Comparison of ENCODE assay signal across 27 cellular contexts in the genomic region with DNA sequence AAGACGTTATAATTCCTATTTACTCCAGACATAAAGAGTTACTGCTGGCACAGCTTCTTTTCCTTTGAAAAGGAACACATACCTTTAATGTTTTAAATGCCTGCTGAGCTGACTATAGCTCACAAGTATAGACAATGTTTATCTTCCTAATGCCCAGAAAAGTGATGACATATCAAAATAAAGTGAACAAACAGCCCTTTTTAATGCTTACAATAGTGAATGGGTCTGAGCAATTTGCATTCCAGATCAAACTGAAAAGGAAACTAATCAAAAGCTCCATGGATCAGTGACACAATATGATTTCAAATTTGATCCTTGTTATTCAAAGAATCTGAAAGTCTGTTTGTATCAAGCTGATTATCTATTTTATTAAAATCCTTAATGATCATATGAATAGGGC.
DNase-seq lines count a peak whose midpoint lies in the region; ATAC-seq, FAIRE-seq and TF ChIP-seq lines count a peak whose summit lies in the region.
"Had no signal": no experiment of that assay in that cellular context is flagged by ENCODE, and none has a peak within 500 bp of the region (broad histone marks: within the 10 kb centered on the region; RNA-seq: fewer than 3 reads in every experiment).

No MANE protein-coding gene starts in this region.

- no peak overlapping the region for H3K27ac Mint-ChIP-seq in stimulated activated effector memory CD8-positive, alpha-beta T cell treated with anti-CD3 and anti-CD28 coated beads, Interleukin-12 subunit alpha, Interleukin-12 subunit beta, amount 100 ng/mL, for 72 hours
- H3K27ac Mint-ChIP-seq: activated CD4-positive, alpha-beta T cell treated with anti-CD3 and anti-CD28 coated beads, Interleukin-2, amount 10 ng/mL, durations not matched to agents 7 days and 5 days; activated CD8-positive, alpha-beta memory T cell treated with anti-CD3 and anti-CD28 coated beads, Interleukin-2, amount 10 ng/mL, durations not matched to agents 7 days and 5 days; activated naive CD4-positive, alpha-beta T cell treated with anti-CD3 and anti-CD28 coated beads, Interleukin-2, amount 10 ng/mL, durations not matched to agents 7 days and 5 days; CD4-positive, alpha-beta memory T cell; HFFc6; naive thymus-derived CD8-positive, alpha-beta T cell; type B pancreatic cell had no signal

- H3K36me3 Mint-ChIP-seq in stimulated activated effector memory CD8-positive, alpha-beta T cell treated with anti-CD3 and anti-CD28 coated beads, Interleukin-12 subunit alpha, Interleukin-12 subunit beta, amount 100 ng/mL, for 72 hours, result no peaks in the 10 kb centered on the region
- H3K36me3 Mint-ChIP-seq: activated CD8-positive, alpha-beta memory T cell treated with anti-CD3 and anti-CD28 coated beads, Interleukin-2, amount 10 ng/mL, durations not matched to agents 7 days and 5 days; activated naive CD4-positive, alpha-beta T cell treated with anti-CD3 and anti-CD28 coated beads, Interleukin-2, amount 10 ng/mL, durations not matched to agents 7 days and 5 days; CD4-positive, alpha-beta memory T cell; naive thymus-derived CD8-positive, alpha-beta T cell; type B pancreatic cell had no signal

- intact Hi-C loops in kidney (cut with DNase I), result no loop called here

- H3K4me1 Mint-ChIP-seq in stimulated activated effector memory CD8-positive, alpha-beta T cell treated with anti-CD3 and anti-CD28 coated beads, Interleukin-12 subunit alpha, Interleukin-12 subunit beta, amount 100 ng/mL, for 72 hours, result no peaks in the 10 kb centered on the region
- H3K4me1 Mint-ChIP-seq: activated CD4-positive, alpha-beta T cell treated with anti-CD3 and anti-CD28 coated beads, Interleukin-2, amount 10 ng/mL, durations not matched to agents 7 days and 5 days; activated CD8-positive, alpha-beta memory T cell treated with anti-CD3 and anti-CD28 coated beads, Interleukin-2, amount 10 ng/mL, durations not matched to agents 7 days and 5 days; activated naive CD4-positive, alpha-beta T cell treated with anti-CD3 and anti-CD28 coated beads, Interleukin-2, amount 10 ng/mL, durations not matched to agents 7 days and 5 days; CD4-positive, alpha-beta memory T cell; central memory CD8-positive, alpha-beta T cell; naive thymus-derived CD8-positive, alpha-beta T cell had no signal

- H3K27me3 ChIP-seq in adipocyte (replicated peaks; ENCODE audit: control insufficient read depth, insufficient read depth, low read length), result no peaks in the 10 kb centered on the region
- H3K27me3 ChIP-seq: hepatocyte, ovary had no signal

- H3K4me1 ChIP-seq in adipocyte (ENCODE audit: control insufficient read depth, insufficient read depth, low read length) (no peaks in the 10 kb centered on the region), kidney (ENCODE audit: control insufficient read depth in 1 of 2, insufficient read depth in 1 of 2, low read depth in 1 of 2, low read length in 2 of 2) (no peaks in the 10 kb centered on the region)
- H3K4me1 ChIP-seq: left ventricle myocardium inferior had no signal

- H3K36me3 ChIP-seq in adipocyte (ENCODE audit: control insufficient read depth, insufficient read depth, low read length, severe bottlenecking) (no peaks in the 10 kb centered on the region), kidney (ENCODE audit: control insufficient read depth in 1 of 2, insufficient read depth in 2 of 2, low read length in 2 of 2) (no peaks in the 10 kb centered on the region)
- H3K36me3 ChIP-seq: left ventricle myocardium inferior, ovary had no signal

- DNase-seq in NCI-H1048 (lab: John Stamatoyannopoulos, UW), result peak; percentile 2
- peak; percentile 50 for DNase-seq in adipocyte (ENCODE audit: low read depth)
- peak; percentile 3 for DNase-seq in fibroblast of the aortic adventitia (ENCODE audit: low read depth)
- DNase-seq in skeletal muscle cell (ENCODE audit: low read depth), result peak; percentile 11
- DNase-seq in activated naive CD4-positive, alpha-beta T cell treated with anti-CD3 and anti-CD28 coated beads, Interleukin-2, amount 50 U/mL, for 16 hours, result no peak
- DNase-seq in kidney, result no peak
- DNase-seq in stimulated activated effector memory CD8-positive, alpha-beta T cell treated with anti-CD3 and anti-CD28 coated beads, Interleukin-12 subunit alpha, Interleukin-12 subunit beta, amount 100 ng/mL, for 72 hours (ENCODE audit: low spot score in 2 of 2), result no peak
- no peak for DNase-seq in DMS53 treated with DMSO at 0.1 percent for 48 hours (lab: John Stamatoyannopoulos, UW; ENCODE audit: unreplicated experiment)
- DNase-seq: activated CD4-positive, alpha-beta T cell treated with anti-CD3 and anti-CD28 coated beads, Interleukin-2, amount 10 ng/mL, durations not matched to agents 7 days and 5 days; activated CD8-positive, alpha-beta memory T cell treated with anti-CD3 and anti-CD28 coated beads, Interleukin-2, amount 10 ng/mL, durations not matched to agents 7 days and 5 days; activated naive CD4-positive, alpha-beta T cell treated with anti-CD3 and anti-CD28 coated beads, Interleukin-2, amount 10 ng/mL, durations not matched to agents 7 days and 5 days; AML-193; anterior cingulate cortex; CD4-positive, alpha-beta memory T cell; HFFc6; KBM-7; left ventricle myocardium inferior; naive thymus-derived CD8-positive, alpha-beta T cell; NCI-H1436 treated with DMSO at 0.1 percent for 48 hours; NCI-H82; ovary; stimulated activated CD8-positive, alpha-beta memory T cell treated with anti-CD3 and anti-CD28 coated beads, Interleukin-4, amount 100 ng/mL, for 48 hours had no signal

- H3K4me3 ChIP-seq in adipocyte (ENCODE audit: low read length), result no peak overlapping the region
- no peak overlapping the region for H3K4me3 ChIP-seq in fibroblast of the aortic adventitia (ENCODE audit: low read depth, low read length)
- no peak overlapping the region for H3K4me3 ChIP-seq in skeletal muscle cell (ENCODE audit: low read depth, low read length)
- no peak overlapping the region for H3K4me3 ChIP-seq in kidney (ENCODE audit: low read length in 2 of 2)
- H3K4me3 ChIP-seq: hepatocyte, left ventricle myocardium inferior, ovary had no signal

- peaks cover 12% of the 10 kb centered on the region for H3K9me3 Mint-ChIP-seq in stimulated activated effector memory CD8-positive, alpha-beta T cell treated with anti-CD3 and anti-CD28 coated beads, Interleukin-12 subunit alpha, Interleukin-12 subunit beta, amount 100 ng/mL, for 72 hours
- H3K9me3 Mint-ChIP-seq: activated naive CD4-positive, alpha-beta T cell treated with anti-CD3 and anti-CD28 coated beads, Interleukin-2, amount 10 ng/mL, durations not matched to agents 7 days and 5 days; HFFc6; naive thymus-derived CD8-positive, alpha-beta T cell; type B pancreatic cell had no signal

- no peak overlapping the region for H3K4me3 Mint-ChIP-seq in stimulated activated effector memory CD8-positive, alpha-beta T cell treated with anti-CD3 and anti-CD28 coated beads, Interleukin-12 subunit alpha, Interleukin-12 subunit beta, amount 100 ng/mL, for 72 hours
- H3K4me3 Mint-ChIP-seq: activated CD4-positive, alpha-beta T cell treated with anti-CD3 and anti-CD28 coated beads, Interleukin-2, amount 10 ng/mL, durations not matched to agents 7 days and 5 days; activated CD8-positive, alpha-beta memory T cell treated with anti-CD3 and anti-CD28 coated beads, Interleukin-2, amount 10 ng/mL, durations not matched to agents 7 days and 5 days; activated naive CD4-positive, alpha-beta T cell treated with anti-CD3 and anti-CD28 coated beads, Interleukin-2, amount 10 ng/mL, durations not matched to agents 7 days and 5 days; CD4-positive, alpha-beta memory T cell; central memory CD8-positive, alpha-beta T cell; HFFc6; naive thymus-derived CD8-positive, alpha-beta T cell; type B pancreatic cell had no signal

- ATAC-seq in stimulated activated effector memory CD8-positive, alpha-beta T cell treated with anti-CD3 and anti-CD28 coated beads, Interleukin-12 subunit alpha, Interleukin-12 subunit beta, amount 100 ng/mL, for 72 hours, result no peak
- ATAC-seq: activated CD8-positive, alpha-beta memory T cell treated with anti-CD3 and anti-CD28 coated beads, Interleukin-2, amount 10 ng/mL, durations not matched to agents 7 days and 5 days; naive thymus-derived CD8-positive, alpha-beta T cell; sciatic nerve had no signal

- H3K9me3 ChIP-seq in adipocyte (ENCODE audit: control insufficient read depth, low read length) (no peaks in the 10 kb centered on the region), kidney (ENCODE audit: control insufficient read depth in 1 of 2, low read length in 2 of 2) (no peaks in the 10 kb centered on the region)
- H3K9me3 ChIP-seq: ovary had no signal

- TF ChIP-seq CTCF in fibroblast of the aortic adventitia (IDR thresholded peaks at IDR 0.05; ENCODE audit: insufficient read depth, low read length), result no peak
- no peak for TF ChIP-seq CTCF in kidney (IDR thresholded peaks at IDR 0.05; ENCODE audit: borderline replicate concordance, extremely low read depth, insufficient read depth)

- no peak overlapping the region for H3K27ac ChIP-seq in kidney (ENCODE audit: low read depth in 2 of 2, low read length in 2 of 2)
- H3K27ac ChIP-seq: hepatocyte, left ventricle myocardium inferior, ovary, VCaP had no signal

- H3K9ac ChIP-seq in adipocyte (ENCODE audit: low read length) (no peak overlapping the region), kidney (ENCODE audit: low read length in 2 of 2) (no peak overlapping the region)

- FAIRE-seq in kidney (lab: Jason Lieb, UNC), result no peak

Comparison
In these comparisons a context has a peak if more than half of its experiments do, and no peak if none do; other contexts are left out.
1. DNase-seq: peak in NCI-H1048 (single experiment), adipocyte (single experiment), fibroblast of the aortic adventitia (single experiment) and skeletal muscle cell (single experiment); none in activated naive CD4-positive, alpha-beta T cell treated with anti-CD3 and anti-CD28 coated beads, Interleukin-2, amount 50 U/mL, for 16 hours (single experiment), kidney (single experiment), stimulated activated effector memory CD8-positive, alpha-beta T cell treated with anti-CD3 and anti-CD28 coated beads, Interleukin-12 subunit alpha, Interleukin-12 subunit beta, amount 100 ng/mL, for 72 hours (0 of 2) and DMS53 treated with DMSO at 0.1 percent for 48 hours (single experiment).